Comparison of ENCODE assay signal across 20 cellular contexts in genomic region chr14:91875515-91876286, GRCh38. TPM values are rescaled to one million over a fixed set of nuclear protein-coding genes. Genes with fewer than 3 reads are reported as not detected.
DNase-seq lines count a peak whose midpoint lies in the region; ATAC-seq, FAIRE-seq and TF ChIP-seq lines count a peak whose summit lies in the region.
"Had no signal": no experiment of that assay in that cellular context is flagged by ENCODE, and none has a peak within 500 bp of the region (broad histone marks: within the 10 kb centered on the region; RNA-seq: fewer than 3 reads in every experiment).

No MANE protein-coding gene starts in this region.

- 96% methylated on average over 9 of the region's 9 CpGs for WGBS in suprapubic skin

- no peaks in the 10 kb centered on the region for H3K36me3 ChIP-seq in Loucy (ENCODE audit: insufficient read depth, low read length)
- no peaks in the 10 kb centered on the region for H3K36me3 ChIP-seq in colonic mucosa
- H3K36me3 ChIP-seq in suprapubic skin, result peaks cover 18% of the 10 kb centered on the region
- H3K36me3 ChIP-seq: BLaER1, WERI-Rb-1 had no signal

- H3K4me1 ChIP-seq in Loucy (ENCODE audit: insufficient read depth, low read length, poor library complexity, severe bottlenecking), result peaks cover 46% of the 10 kb centered on the region
- peaks cover 21% of the 10 kb centered on the region for H3K4me1 ChIP-seq in colonic mucosa
- H3K4me1 ChIP-seq in suprapubic skin, result peaks cover 26% of the 10 kb centered on the region

- no peaks in the 10 kb centered on the region for H3K27me3 ChIP-seq in Loucy (ENCODE audit: insufficient read depth, low read length, poor library complexity, severe bottlenecking)
- no peaks in the 10 kb centered on the region for H3K27me3 ChIP-seq in colonic mucosa
- no peaks in the 10 kb centered on the region for H3K27me3 ChIP-seq in suprapubic skin
- H3K27me3 ChIP-seq: BLaER1, hepatocyte had no signal

- TF ChIP-seq CTCF in Calu3 (IDR thresholded peaks at IDR 0.05; ENCODE audit: unreplicated experiment) (no peak), Loucy (conservative IDR thresholded peaks at IDR 0.05; ENCODE audit: low read length) (no peak), colonic mucosa (IDR thresholded peaks at IDR 0.05) (no peak), D721Med (IDR thresholded peaks at IDR 0.05; ENCODE audit: insufficient read depth, missing control alignments) (no peak), suprapubic skin (IDR thresholded peaks at IDR 0.05) (no peak)

- H3K27ac Mint-ChIP-seq in Calu3 (ENCODE audit: unreplicated experiment), result peak overlapping the region; percentile 48
- peak overlapping the region; percentile 45 for H3K27ac Mint-ChIP-seq in stimulated activated memory B cell treated with anti-CD40 and anti-IgM and Interleukin-4, amounts not matched to agents 10 μg/mL and 1 μg/mL and 100 μg/mL, for 72 hours

- ATAC-seq in stimulated activated memory B cell treated with anti-CD40 and anti-IgM and Interleukin-4, amounts not matched to agents 10 μg/mL and 1 μg/mL and 100 μg/mL, for 72 hours, result no peak
- ATAC-seq: Panc1, sciatic nerve had no signal

- no peak for TF ChIP-seq POLR2A in suprapubic skin (IDR thresholded peaks at IDR 0.05)

- H3K9ac ChIP-seq in Loucy (ENCODE audit: low read depth, low read length, poor library complexity, severe bottlenecking) (no peak overlapping the region), colonic mucosa (ENCODE audit: low read depth in 2 of 2, low read length in 2 of 2) (peak overlapping the region in 1 of 2 donors; percentile 3)
- H3K9ac ChIP-seq: BLaER1 had no signal

- no peak overlapping the region for H3K4me3 Mint-ChIP-seq in Calu3 (ENCODE audit: low read depth, unreplicated experiment)
- no peak overlapping the region for H3K4me3 Mint-ChIP-seq in stimulated activated memory B cell treated with anti-CD40 and anti-IgM and Interleukin-4, amounts not matched to agents 10 μg/mL and 1 μg/mL and 100 μg/mL, for 72 hours

- TF ChIP-seq EP300 in suprapubic skin (IDR thresholded peaks at IDR 0.05), result no peak

- no peaks in the 10 kb centered on the region for H3K9me2 ChIP-seq in Loucy (replicated peaks; ENCODE audit: low read depth, low read length)

- intact Hi-C loops in Calu3 (cut with micrococcal nuclease; ENCODE audit: unreplicated experiment), result no loop called here
- intact Hi-C loops in colonic mucosa (cut with DNase I), result no loop called here

- CTCF ChIA-PET in Calu3 (lab: Charles Lee), result no interaction called here

- DNase-seq in Calu3, result no peak
- peak; percentile 71 for DNase-seq in colonic mucosa
- DNase-seq in D721Med (ENCODE audit: insufficient read length, low spot score), result no peak
- DNase-seq in suprapubic skin (ENCODE audit: low spot score in 2 of 2), result no peak
- DNase-seq in RCC 7860 (ENCODE audit: low spot score), result no peak
- DNase-seq: caudate nucleus; KG1; NCI-H1092; NCI-H2107; NCI-H526 treated with DMSO at 0.1 percent for 48 hours; nucleus accumbens; stimulated activated CD4-positive, alpha-beta T cell treated with anti-CD3 and anti-CD28 coated beads, Interleukin-2, amount 100 ng/mL, for 24 hours; WERI-Rb-1 had no signal

- 0 out of 2 replicates have a peak overlapping the region, but pooled peaks have one; percentile 1 for H2AFZ ChIP-seq in Loucy (ENCODE audit: low read length)
- H2AFZ ChIP-seq: hepatocyte had no signal

- no peaks in the 10 kb centered on the region for H3K79me2 ChIP-seq in Loucy (ENCODE audit: insufficient read depth, low read length)
- H3K79me2 ChIP-seq: hepatocyte had no signal

- H3K4me2 ChIP-seq in Loucy (ENCODE audit: low read depth, low read length, poor library complexity, severe bottlenecking), result no peak overlapping the region
- H3K4me2 ChIP-seq: hepatocyte had no signal

- no peak overlapping the region for H3K4me3 ChIP-seq in Loucy (ENCODE audit: low read length, poor library complexity, severe bottlenecking)
- no peak overlapping the region for H3K4me3 ChIP-seq in colonic mucosa
- no peak overlapping the region for H3K4me3 ChIP-seq in suprapubic skin
- H3K4me3 ChIP-seq: BLaER1, hepatocyte had no signal

- peaks cover 12% of the 10 kb centered on the region for H3K36me3 Mint-ChIP-seq in Calu3 (ENCODE audit: insufficient read depth, unreplicated experiment)
- no peaks in the 10 kb centered on the region for H3K36me3 Mint-ChIP-seq in stimulated activated memory B cell treated with anti-CD40 and anti-IgM and Interleukin-4, amounts not matched to agents 10 μg/mL and 1 μg/mL and 100 μg/mL, for 72 hours

- H3K9me3 ChIP-seq in Loucy (ENCODE audit: insufficient read depth, low read depth, low read length), result no peaks in the 10 kb centered on the region
- H3K9me3 ChIP-seq in colonic mucosa, result no peaks in the 10 kb centered on the region
- no peaks in the 10 kb centered on the region for H3K9me3 ChIP-seq in suprapubic skin
- H3K9me3 ChIP-seq: BLaER1 had no signal

- no peaks in the 10 kb centered on the region for H3F3A ChIP-seq in Loucy (ENCODE audit: low read depth)

- FAIRE-seq in D721Med (lab: Jason Lieb, UNC), result no peak
- no peak for FAIRE-seq in RCC 7860 (lab: Jason Lieb, UNC)

- no peaks in the 10 kb centered on the region for H3K27me3 Mint-ChIP-seq in Calu3 (ENCODE audit: unreplicated experiment)
- no peaks in the 10 kb centered on the region for H3K27me3 Mint-ChIP-seq in stimulated activated memory B cell treated with anti-CD40 and anti-IgM and Interleukin-4, amounts not matched to agents 10 μg/mL and 1 μg/mL and 100 μg/mL, for 72 hours

- BruUV-seq in Calu3 (replicated peaks; lab: Mats Ljungman, UMichigan), result no TSS peak

- H4K20me1 ChIP-seq in Loucy (ENCODE audit: insufficient read depth, low read length, poor library complexity, severe bottlenecking), result no peaks in the 10 kb centered on the region
- H4K20me1 ChIP-seq: BLaER1 had no signal

- peaks cover 69% of the 10 kb centered on the region for H3K4me1 Mint-ChIP-seq in Calu3 (ENCODE audit: low read depth, unreplicated experiment)
- peaks cover 52% of the 10 kb centered on the region for H3K4me1 Mint-ChIP-seq in stimulated activated memory B cell treated with anti-CD40 and anti-IgM and Interleukin-4, amounts not matched to agents 10 μg/mL and 1 μg/mL and 100 μg/mL, for 72 hours

- H3K27ac ChIP-seq in colonic mucosa (no peak overlapping the region), suprapubic skin (no peak overlapping the region)
- H3K27ac ChIP-seq: BLaER1, hepatocyte, HL-60, WERI-Rb-1 had no signal

- no peaks in the 10 kb centered on the region for H3K9me3 Mint-ChIP-seq in Calu3 (ENCODE audit: low read depth, unreplicated experiment)
- H3K9me3 Mint-ChIP-seq in stimulated activated memory B cell treated with anti-CD40 and anti-IgM and Interleukin-4, amounts not matched to agents 10 μg/mL and 1 μg/mL and 100 μg/mL, for 72 hours, result no peaks in the 10 kb centered on the region

RNA-seq across cellular contexts. Expression of gene TC2N, which starts 8.4 kb away (rescaled TPM):
- total RNA-seq in Calu3 (2022), result 82.7 and 86.6 TPM in 2 replicates
- total RNA-seq in colonic mucosa, result 10 to 100 TPM; 67.6 to 93.4 TPM
- 10 to 100 TPM; 28.0 to 61.7 (median 33.4) TPM for total RNA-seq in suprapubic skin
